10 cellular contexts compared by ENCODE assay signal in the genomic region with DNA sequence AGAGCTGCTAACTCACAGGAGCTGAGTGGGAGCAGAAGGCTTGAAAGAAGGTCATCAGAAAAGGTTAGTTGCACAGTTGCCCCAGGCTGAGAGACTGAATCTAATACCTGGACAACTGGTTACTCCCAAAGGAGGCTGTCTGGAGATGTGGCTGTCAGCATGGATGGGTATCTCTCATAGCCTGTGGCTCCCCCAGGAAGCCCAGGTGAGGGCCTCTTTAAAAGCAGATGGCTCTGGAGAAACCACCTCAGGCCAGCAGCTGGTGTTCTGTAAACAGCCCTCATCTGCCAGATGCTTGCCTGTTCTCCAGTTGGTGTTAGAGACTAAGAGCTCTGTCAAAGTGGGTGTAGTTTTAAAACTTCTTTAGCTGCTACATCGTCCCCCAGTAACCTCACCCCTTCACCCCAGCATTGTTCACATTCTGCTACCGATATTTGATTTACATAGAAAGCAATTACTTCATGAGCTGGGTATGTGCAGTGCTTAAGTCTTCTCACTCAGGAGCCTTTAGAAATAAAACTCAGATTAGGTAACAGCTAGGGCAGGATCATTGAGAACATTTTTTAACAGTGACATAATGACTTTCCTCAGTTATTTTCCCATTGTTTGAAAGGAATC. TPM values are rescaled to one million over a fixed set of nuclear protein-coding genes. Genes with fewer than 3 reads are reported as not detected.
A peak's percentile ranks its signal among the peaks of the same experiment; 100 is the strongest.
DNase-seq lines count a peak whose midpoint lies in the region; ATAC-seq and TF ChIP-seq lines count a peak whose summit lies in the region.
"Had no signal": no experiment of that assay in that cellular context is flagged by ENCODE, and none has a peak within 500 bp of the region (broad histone marks: within the 10 kb centered on the region; RNA-seq: fewer than 3 reads in every experiment).

No MANE protein-coding gene starts in this region.

- no peaks in the 10 kb centered on the region for H3K36me3 ChIP-seq in cardiac muscle cell
- no peaks in the 10 kb centered on the region for H3K36me3 ChIP-seq in upper lobe of left lung

- in situ Hi-C loops in KBM-7 (cut with MboI; ENCODE audit: low pct_unique_long_range_greater_than_20kb, low sequenced_read_pairs): no loop called here

- peaks cover 66% of the 10 kb centered on the region for H3K4me1 ChIP-seq in cardiac muscle cell (ENCODE audit: low read depth)
- H3K4me1 ChIP-seq in upper lobe of left lung: peaks cover 0 to 14% (median 5%) of the 10 kb centered on the region in 4 donors

- intact Hi-C loops in Right ventricle myocardium inferior (cut with DNase I): no loop called here

- TF ChIP-seq CTCF in cardiac muscle cell (IDR thresholded peaks at IDR 0.05; ENCODE audit: low read depth, low read length): no peak
- TF ChIP-seq CTCF in upper lobe of left lung (IDR thresholded peaks at IDR 0.05): no peak

- H3K27me3 ChIP-seq in cardiac muscle cell (no peaks in the 10 kb centered on the region), upper lobe of left lung (no peaks in the 10 kb centered on the region)

- ATAC-seq in Right ventricle myocardium inferior (no peak), upper lobe of left lung (ENCODE audit: low FRiP score in 2 of 2) (peak; percentile 53 to 74), GM18870 (IDR thresholded peaks at IDR 0.05; ENCODE audit: unreplicated experiment) (no peak)
- ATAC-seq: HepG2; stimulated activated naive B cell treated with anti-CD40 and anti-IgM and Interleukin-4, amounts not matched to agents 10 μg/mL and 1 μg/mL and 100 μg/mL, for 72 hours had no signal

- WGBS in upper lobe of left lung, 2 donors: 29 to 45% methylated on average over 2 of the region's 2 CpGs

- H3K27ac ChIP-seq in cardiac muscle cell: peak overlapping the region; percentile 93
- H3K27ac ChIP-seq in upper lobe of left lung: no peak overlapping the region

- DNase-seq in cardiac muscle cell (ENCODE audit: low read depth in 1 of 2, low spot score in 1 of 2): peak; percentile 37 to 77
- no peak for DNase-seq in Right ventricle myocardium inferior (ENCODE audit: missing footprints)
- peak; percentile 97 for DNase-seq in NCI-H82 (lab: John Stamatoyannopoulos, UW)
- DNase-seq in glomerular visceral epithelial cell (ENCODE audit: extremely low spot score): peak; percentile 92
- no peak for DNase-seq in upper lobe of left lung
- no peak for DNase-seq in hypothalamus (lab: John Stamatoyannopoulos, UW)
- no peak for DNase-seq in KBM-7
- DNase-seq: stimulated activated naive B cell treated with anti-CD40 and anti-IgM and Interleukin-4, amounts not matched to agents 10 μg/mL and 1 μg/mL and 100 μg/mL, for 72 hours had no signal

- no peaks in the 10 kb centered on the region for H3K9me3 ChIP-seq in cardiac muscle cell (ENCODE audit: low read depth)
- no peaks in the 10 kb centered on the region for H3K9me3 ChIP-seq in upper lobe of left lung

- H3K4me3 ChIP-seq in cardiac muscle cell (no peak overlapping the region), upper lobe of left lung (no peak overlapping the region)

- no peak for TF ChIP-seq POLR2A in upper lobe of left lung (IDR thresholded peaks at IDR 0.05)

- TF ChIP-seq EP300 in upper lobe of left lung (IDR thresholded peaks at IDR 0.05): no peak

RNA-seq across cellular contexts. Expression of a gene that starts 25.8 kb away (rescaled TPM):
- 259 and 324 TPM in 2 replicates for total RNA-seq in cardiac muscle cell
- 197 and 291 TPM in 2 replicates for polyA plus RNA-seq in cardiac muscle cell
- total RNA-seq in Right ventricle myocardium inferior: 2.8 TPM
- 1 to 10 TPM; 1.0 to 8.1 (median 4.5) TPM for total RNA-seq in upper lobe of left lung
- total RNA-seq: HepG2 had no signal

Comparison
In these comparisons a context has a peak if more than half of its experiments do, and no peak if none do; other contexts are left out.
1. DNase-seq: peak in cardiac muscle cell (2 of 2), NCI-H82 (single experiment) and glomerular visceral epithelial cell (single experiment); none in Right ventricle myocardium inferior (single experiment), upper lobe of left lung (0 of 2), hypothalamus (0 of 51) and KBM-7 (single experiment).
2. RNA of a gene that starts 25.8 kb away (total RNA-seq): 259 to 324 TPM in cardiac muscle cell; 1.0 to 8.1 TPM in upper lobe of left lung and 2.8 TPM in Right ventricle myocardium inferior (single experiment); every median in the first group is over 10 times any median in the second.
3. ATAC-seq: peak in upper lobe of left lung (2 of 2); none in Right ventricle myocardium inferior (single experiment) and GM18870 (single experiment).